10 cellular contexts compared by ENCODE assay signal in the genomic region with DNA sequence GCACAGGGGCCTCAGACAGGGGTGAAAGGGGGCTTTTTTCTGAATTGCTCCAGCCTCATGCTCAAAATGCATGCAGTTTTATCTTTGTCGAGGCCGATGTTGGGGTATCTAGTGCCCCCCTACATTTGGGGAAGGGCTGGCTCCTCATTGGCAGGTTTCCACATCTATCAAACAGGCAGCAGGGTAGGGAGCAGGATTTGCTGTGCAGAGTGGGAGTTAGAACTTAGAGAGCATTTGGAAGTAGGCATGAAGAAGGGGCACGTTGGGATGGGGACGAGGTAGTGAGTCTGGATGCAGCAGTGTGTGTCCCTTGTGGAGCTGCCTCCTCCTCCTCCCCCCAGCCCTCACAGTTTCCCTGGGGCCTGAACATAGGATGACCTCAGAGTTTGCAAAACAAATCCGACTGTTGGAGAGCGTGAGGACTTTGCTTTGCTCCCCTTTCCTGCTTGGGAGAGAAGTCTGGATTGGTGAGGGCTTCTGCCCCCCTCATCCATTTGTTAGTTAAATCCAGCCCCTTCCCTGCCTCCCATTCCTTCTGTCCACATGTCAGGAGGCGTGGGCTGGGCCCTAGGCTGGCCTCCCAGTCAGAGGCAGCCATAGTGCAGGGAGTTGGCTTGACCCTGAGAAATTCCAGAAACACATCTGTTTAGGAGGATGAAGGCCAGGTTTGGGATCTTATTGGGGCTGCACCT. TPM values are rescaled to one million over a fixed set of nuclear protein-coding genes. Genes with fewer than 3 reads are reported as not detected.
DNase-seq lines count a peak whose midpoint lies in the region; ATAC-seq and TF ChIP-seq lines count a peak whose summit lies in the region.
"Had no signal": no experiment of that assay in that cellular context is flagged by ENCODE, and none has a peak within 500 bp of the region (broad histone marks: within the 10 kb centered on the region; RNA-seq: fewer than 3 reads in every experiment).

No MANE protein-coding gene starts in this region.

- H3K9me3 ChIP-seq in cardiac muscle cell (ENCODE audit: low read depth): no peaks in the 10 kb centered on the region
- no peaks in the 10 kb centered on the region for H3K9me3 ChIP-seq in left ventricle myocardium inferior (replicated peaks)

- no peak for TF ChIP-seq POLR2A in erythroblast (IDR thresholded peaks at IDR 0.05; ENCODE audit: low read length)

- H3K18ac ChIP-seq in mesendoderm (ENCODE audit: low read length): no peak overlapping the region

- no peak overlapping the region for H3K4me2 ChIP-seq in mesendoderm (ENCODE audit: low read length)

- H3K27ac ChIP-seq in cardiac muscle cell (peak overlapping the region; percentile 55), left ventricle myocardium inferior (replicated peaks) (no peak overlapping the region), mesendoderm (ENCODE audit: low read depth, low read length) (no peak overlapping the region)

- no peaks in the 10 kb centered on the region for H3K79me1 ChIP-seq in mesendoderm (ENCODE audit: low read length)

- peak overlapping the region; percentile 30 for H3K56ac ChIP-seq in mesendoderm (ENCODE audit: low read length)

- H3K4me3 ChIP-seq in cardiac muscle cell (no peak overlapping the region), left ventricle myocardium inferior (no peak overlapping the region), choroid plexus epithelial cell (ENCODE audit: low read depth, low read length) (no peak overlapping the region), mesendoderm (ENCODE audit: low read length) (no peak overlapping the region)

- no peak overlapping the region for H2BK120ac ChIP-seq in mesendoderm (ENCODE audit: low read depth, low read length)

- intact Hi-C loops in left ventricle myocardium inferior (cut with micrococcal nuclease): no loop called here

- H2BK5ac ChIP-seq in mesendoderm (ENCODE audit: low read length): no peak overlapping the region

- H4K8ac ChIP-seq in mesendoderm (ENCODE audit: low read depth, low read length): no peak overlapping the region

- DNase-seq in cardiac muscle cell (ENCODE audit: low read depth in 1 of 2, low spot score in 1 of 2): peak in 1 of 2 donors; percentile 54
- no peak for DNase-seq in left ventricle myocardium inferior
- DNase-seq in choroid plexus epithelial cell (ENCODE audit: low read depth): peak; percentile 14
- peak; percentile 54 for DNase-seq in mesendoderm
- DNase-seq in erythroblast (lab: John Stamatoyannopoulos, UW): no peak
- DNase-seq in activated effector memory CD4-positive, alpha-beta T cell treated with anti-CD3 and anti-CD28 coated beads, Interleukin-2, amount 50 U/mL, for 16 hours: no peak
- no peak for DNase-seq in hepatic stellate cell (ENCODE audit: low spot score)
- DNase-seq: activated CD8-positive, alpha-beta T cell treated with anti-CD3 and anti-CD28 coated beads, Interleukin-2, amount 10 ng/mL, durations not matched to agents 7 days and 5 days; naive B cell had no signal

- H3K27me3 ChIP-seq in cardiac muscle cell (no peaks in the 10 kb centered on the region), left ventricle myocardium inferior (ENCODE audit: low read depth) (no peaks in the 10 kb centered on the region), mesendoderm (ENCODE audit: insufficient read depth, low read length, poor library complexity) (no peaks in the 10 kb centered on the region)

- TF ChIP-seq CTCF in cardiac muscle cell (IDR thresholded peaks at IDR 0.05; ENCODE audit: low read depth, low read length) (no peak), left ventricle myocardium inferior (IDR thresholded peaks at IDR 0.05; ENCODE audit: borderline replicate concordance) (no peak), choroid plexus epithelial cell (conservative IDR thresholded peaks at IDR 0.05; ENCODE audit: low read depth, low read length) (no peak)

- H3K23ac ChIP-seq in mesendoderm (ENCODE audit: low read length): no peak overlapping the region

- no peak for ATAC-seq in HG02798 (IDR thresholded peaks at IDR 0.05; ENCODE audit: poor library complexity, unreplicated experiment)
- ATAC-seq: activated CD8-positive, alpha-beta T cell treated with anti-CD3 and anti-CD28 coated beads, Interleukin-2, amount 10 ng/mL, durations not matched to agents 7 days and 5 days had no signal

- no peak overlapping the region for H4K5ac ChIP-seq in mesendoderm (ENCODE audit: low read length)

- peak overlapping the region; percentile 17 for H3K9ac ChIP-seq in mesendoderm (ENCODE audit: low read length)

- H2BK15ac ChIP-seq in mesendoderm (replicated peaks; ENCODE audit: low read depth): no peak overlapping the region

- H2AK5ac ChIP-seq in mesendoderm (ENCODE audit: low read length): peak overlapping the region; percentile 30

- H3K79me2 ChIP-seq in mesendoderm (ENCODE audit: control insufficient read depth, insufficient read depth, low read length): no peaks in the 10 kb centered on the region

- peaks cover 31% of the 10 kb centered on the region for H3K4me1 ChIP-seq in cardiac muscle cell (ENCODE audit: low read depth)
- H3K4me1 ChIP-seq in left ventricle myocardium inferior: peaks cover 11% of the 10 kb centered on the region
- H3K4me1 ChIP-seq in mesendoderm (ENCODE audit: control insufficient read depth, low read depth, low read length): peaks cover 10% of the 10 kb centered on the region

- no CpG with 5 or more reads among the region's 7 CpGs for WGBS in mesendoderm (ENCODE audit: extremely low coverage, insufficient coverage, low lambda C conversion rate)

- H3K36me3 ChIP-seq in cardiac muscle cell: no peaks in the 10 kb centered on the region
- H3K36me3 ChIP-seq in left ventricle myocardium inferior: no peaks in the 10 kb centered on the region
- no peaks in the 10 kb centered on the region for H3K36me3 ChIP-seq in mesendoderm (ENCODE audit: control insufficient read depth, insufficient read depth, low read length)

- H3K4ac ChIP-seq in mesendoderm (ENCODE audit: low read depth, low read length): no peak overlapping the region

RNA-seq across cellular contexts. Expression of gene GPR37L1, which starts 36.9 kb away (rescaled TPM):
- total RNA-seq in cardiac muscle cell: not detected in 2 replicates
- 0.79 TPM in 1 of 2 replicates, not detected in the other for polyA plus RNA-seq in cardiac muscle cell
- total RNA-seq in left ventricle myocardium inferior: 0.05 TPM
- polyA plus RNA-seq in mesendoderm (2013, experiment 1 of 2): 0.01 TPM
- 0.03 TPM for polyA plus RNA-seq in mesendoderm (2013, experiment 2 of 2)
- total RNA-seq: activated CD8-positive, alpha-beta T cell treated with anti-CD3 and anti-CD28 coated beads, Interleukin-2, amount 10 ng/mL, durations not matched to agents 7 days and 5 days had no signal

RNA-seq across cellular contexts. Expression of gene ARL8A, which starts 58.7 kb away (rescaled TPM):
- total RNA-seq in cardiac muscle cell (42.1 and 42.5 TPM in 2 replicates), left ventricle myocardium inferior (64.7 TPM)
- 45.3 and 49.1 TPM in 2 replicates for polyA plus RNA-seq in cardiac muscle cell
- polyA plus RNA-seq in mesendoderm (2013, experiment 1 of 2): 32.9 TPM
- polyA plus RNA-seq in mesendoderm (2013, experiment 2 of 2): 31.1 TPM

Comparison
In these comparisons a context has a peak if more than half of its experiments do, and no peak if none do; other contexts are left out.
1. DNase-seq: peak in choroid plexus epithelial cell (single experiment) and mesendoderm (single experiment); none in left ventricle myocardium inferior (single experiment), erythroblast (0 of 2), activated effector memory CD4-positive, alpha-beta T cell treated with anti-CD3 and anti-CD28 coated beads, Interleukin-2, amount 50 U/mL, for 16 hours (single experiment) and hepatic stellate cell (single experiment).